ENCODE assay signal across 8 cellular contexts in the genomic region with DNA sequence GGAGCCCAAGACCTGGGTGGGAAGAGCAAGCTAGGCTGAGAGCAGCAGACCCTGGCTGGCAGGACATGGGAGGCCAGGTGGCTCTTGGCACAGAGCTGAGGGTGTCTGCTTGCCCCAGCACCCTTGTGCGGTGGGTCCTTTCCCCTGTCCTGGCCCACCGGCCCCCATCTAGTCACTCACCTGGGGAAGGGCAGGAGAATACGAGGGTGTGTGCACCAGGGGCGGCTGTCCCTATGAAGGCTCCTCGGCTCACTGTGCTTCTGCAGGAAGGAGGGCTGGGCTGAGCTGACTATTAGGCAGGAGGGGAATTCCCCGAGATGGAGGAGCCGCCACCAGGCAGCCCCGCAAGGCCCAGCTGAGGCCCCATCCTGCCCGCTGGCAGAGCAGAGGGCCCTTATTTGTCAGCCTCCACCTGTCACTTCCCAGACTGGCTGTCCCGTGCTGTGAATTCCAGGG. TPM values are rescaled to one million over a fixed set of nuclear protein-coding genes. Genes with fewer than 3 reads are reported as not detected.
DNase-seq lines count a peak whose midpoint lies in the region; ATAC-seq and TF ChIP-seq lines count a peak whose summit lies in the region.

No MANE protein-coding gene starts in this region.

- peak; percentile 72 for ATAC-seq in GM21786 (IDR thresholded peaks at IDR 0.05; ENCODE audit: unreplicated experiment)

- H3K9me3 Mint-ChIP-seq in activated naive CD4-positive, alpha-beta T cell treated with anti-CD3 and anti-CD28 coated beads, Interleukin-2, amount 10 ng/mL, durations not matched to agents 7 days and 5 days = no peaks in the 10 kb centered on the region
- H3K9me3 Mint-ChIP-seq in type B pancreatic cell = no peaks in the 10 kb centered on the region

- peak; percentile 82 for DNase-seq in GM12865 (ENCODE audit: low read depth)
- DNase-seq in Peyer's patch = peak; percentile 56 to 83 (median 76)
- peak; percentile 68 for DNase-seq in activated naive CD4-positive, alpha-beta T cell treated with anti-CD3 and anti-CD28 coated beads, Interleukin-2, amount 10 ng/mL, durations not matched to agents 7 days and 5 days
- no peak for DNase-seq in MG63
- DNase-seq in LoVo (ENCODE audit: low spot score) = no peak
- no peak for DNase-seq in type B pancreatic cell (ENCODE audit: extremely low spot score, unreplicated experiment)

- peaks cover 58% of the 10 kb centered on the region for H3K4me1 Mint-ChIP-seq in activated naive CD4-positive, alpha-beta T cell treated with anti-CD3 and anti-CD28 coated beads, Interleukin-2, amount 10 ng/mL, durations not matched to agents 7 days and 5 days
- H3K4me1 Mint-ChIP-seq in type B pancreatic cell (ENCODE audit: unreplicated experiment) = peaks cover 19% of the 10 kb centered on the region

- no peaks in the 10 kb centered on the region for H3K36me3 ChIP-seq in Peyer's patch
- no peaks in the 10 kb centered on the region for H3K36me3 ChIP-seq in MG63

- no peak for TF ChIP-seq POLR2A in Peyer's patch (IDR thresholded peaks at IDR 0.05)

- no peaks in the 10 kb centered on the region for H3K27me3 ChIP-seq in Peyer's patch
- no peaks in the 10 kb centered on the region for H3K27me3 ChIP-seq in MG63

- peaks cover 8% of the 10 kb centered on the region for H3K27me3 Mint-ChIP-seq in activated naive CD4-positive, alpha-beta T cell treated with anti-CD3 and anti-CD28 coated beads, Interleukin-2, amount 10 ng/mL, durations not matched to agents 7 days and 5 days
- H3K27me3 Mint-ChIP-seq in type B pancreatic cell = peaks cover 3% of the 10 kb centered on the region

- peak overlapping the region; percentile 50 for H3K27ac Mint-ChIP-seq in activated naive CD4-positive, alpha-beta T cell treated with anti-CD3 and anti-CD28 coated beads, Interleukin-2, amount 10 ng/mL, durations not matched to agents 7 days and 5 days
- no peak overlapping the region for H3K27ac Mint-ChIP-seq in type B pancreatic cell

- CTCF ChIA-PET in activated naive CD4-positive, alpha-beta T cell treated with anti-CD3 and anti-CD28 coated beads, Interleukin-2, amount 10 ng/mL, durations not matched to agents 7 days and 5 days (lab: Charles Lee) = interaction anchor here (1.4 to 2.6 kb wide), 4 partner anchors 28 to 77 kb away, joined by 3 to 8 read pairs (median 7); no protein-coding TSS in a partner anchor

- peak overlapping the region; percentile 92 for H3K4me3 ChIP-seq in GM12865 (ENCODE audit: low read depth, low read length)
- peak overlapping the region in 3 of 4 donors; percentile 14 to 39 (median 29) for H3K4me3 ChIP-seq in Peyer's patch
- peak overlapping the region in 6 of 7 experiments; percentile 14 to 41 (median 25) for H3K4me3 ChIP-seq in skin epidermis
- no peak overlapping the region for H3K4me3 ChIP-seq in MG63

- H3K36me3 Mint-ChIP-seq in activated naive CD4-positive, alpha-beta T cell treated with anti-CD3 and anti-CD28 coated beads, Interleukin-2, amount 10 ng/mL, durations not matched to agents 7 days and 5 days = peaks cover 3% of the 10 kb centered on the region
- no peaks in the 10 kb centered on the region for H3K36me3 Mint-ChIP-seq in type B pancreatic cell

- no peaks in the 10 kb centered on the region for H3K9me3 ChIP-seq in Peyer's patch
- H3K9me3 ChIP-seq in MG63 = no peaks in the 10 kb centered on the region

- H3K4me3 Mint-ChIP-seq in activated naive CD4-positive, alpha-beta T cell treated with anti-CD3 and anti-CD28 coated beads, Interleukin-2, amount 10 ng/mL, durations not matched to agents 7 days and 5 days = peak overlapping the region; percentile 59
- no peak overlapping the region for H3K4me3 Mint-ChIP-seq in type B pancreatic cell

- TF ChIP-seq CTCF in GM12865 (IDR thresholded peaks at IDR 0.05; ENCODE audit: insufficient read depth, low read depth, low read length, missing control alignments) = no peak
- TF ChIP-seq CTCF in Peyer's patch (IDR thresholded peaks at IDR 0.05) = no peak
- no peak for TF ChIP-seq CTCF in type B pancreatic cell (conservative IDR thresholded peaks at IDR 0.05)

- peak overlapping the region; percentile 67 to 84 (median 78) for H3K27ac ChIP-seq in Peyer's patch
- H3K27ac ChIP-seq in skin epidermis = peak overlapping the region in 19 of 21 experiments; percentile 52 to 100 (median 77)

- H3K4me1 ChIP-seq in Peyer's patch = peaks cover 13 to 52% (median 34%) of the 10 kb centered on the region in 4 donors

RNA-seq across cellular contexts. Expression of a gene that starts 6.1 kb away (rescaled TPM):
- total RNA-seq in Peyer's patch (100 to 1,000 TPM; 191 to 352 (median 266) TPM), type B pancreatic cell (ENCODE audit: low replicate concordance) (63.6 and 89.2 TPM in 2 replicates)
- 74.2 and 76.6 TPM in 2 replicates for total RNA-seq in MG63 (2014; rRNA removed; shearing (Covaris generic); ENCODE audit: low replicate concordance)

Comparison
In these comparisons a context has a peak if more than half of its experiments do, and no peak if none do; other contexts are left out.
1. DNase-seq: peak in GM12865 (single experiment), Peyer's patch (3 of 3) and activated naive CD4-positive, alpha-beta T cell treated with anti-CD3 and anti-CD28 coated beads, Interleukin-2, amount 10 ng/mL, durations not matched to agents 7 days and 5 days (single experiment); none in MG63 (single experiment), LoVo (single experiment) and type B pancreatic cell (single experiment).